12 cellular contexts compared by ENCODE assay signal in genomic region chr2:144711084-144711483, GRCh38.
DNase-seq lines count a peak whose midpoint lies in the region; ATAC-seq and TF ChIP-seq lines count a peak whose summit lies in the region.
"Had no signal": no experiment of that assay in that cellular context is flagged by ENCODE, and none has a peak within 500 bp of the region (broad histone marks: within the 10 kb centered on the region; RNA-seq: fewer than 3 reads in every experiment).

No MANE protein-coding gene starts in this region.

- POLR2A ChIA-PET in IMR-90 (lab: Charles Lee; ENCODE audit: unreplicated experiment): no interaction called here

- H3K27ac ChIP-seq in IMR-90 (ENCODE audit: insufficient read depth, low read length): no peak overlapping the region
- peak overlapping the region; percentile 34 to 61 for H3K27ac ChIP-seq in coronary artery
- H3K27ac ChIP-seq in tibial nerve: peak overlapping the region; percentile 47 to 85 (median 74)
- H3K27ac ChIP-seq: A549 had no signal

- no peak for TF ChIP-seq EP300 in tibial nerve (IDR thresholded peaks at IDR 0.05)

- no peak overlapping the region for H2BK15ac ChIP-seq in IMR-90 (ENCODE audit: low read depth, low read length)

- no peak overlapping the region for H2BK120ac ChIP-seq in IMR-90 (ENCODE audit: low read depth, low read length)

- BruUV-seq in IMR-90 (replicated peaks; lab: Mats Ljungman, UMichigan): no TSS peak

- H3K23ac ChIP-seq in IMR-90 (ENCODE audit: low read depth, low read length): no peak overlapping the region

- no peak overlapping the region for H2AFZ ChIP-seq in IMR-90 (replicated peaks; ENCODE audit: low read length, poor library complexity)

- no peaks in the 10 kb centered on the region for H3K79me1 ChIP-seq in IMR-90 (ENCODE audit: low read depth in 1 of 2, low read length in 2 of 2)

- H4K20me1 ChIP-seq in IMR-90 (ENCODE audit: insufficient read depth, low read length): no peaks in the 10 kb centered on the region

- H2BK5ac ChIP-seq in IMR-90 (ENCODE audit: low read depth, low read length, poor library complexity, severe bottlenecking): no peak overlapping the region

- H3K9me3 ChIP-seq in IMR-90 (ENCODE audit: control insufficient read depth, insufficient read depth, low read length) (no peaks in the 10 kb centered on the region), tibial nerve (no peaks in the 10 kb centered on the region)
- H3K9me3 ChIP-seq: A549, HAP-1 had no signal

- H2BK20ac ChIP-seq in IMR-90 (ENCODE audit: low read depth, low read length): no peak overlapping the region

- H3K4me3 ChIP-seq in IMR-90 (ENCODE audit: insufficient read depth, low read depth, low read length) (no peak overlapping the region), coronary artery (no peak overlapping the region), tibial nerve (no peak overlapping the region)
- H3K4me3 ChIP-seq: A549, HAP-1 had no signal

- no peak overlapping the region for H2AK9ac ChIP-seq in IMR-90 (replicated peaks; ENCODE audit: low read depth, low read length, poor library complexity)

- no peak overlapping the region for H4K91ac ChIP-seq in IMR-90 (ENCODE audit: insufficient read depth, low read depth, low read length)

- no peak overlapping the region for H3K4ac ChIP-seq in IMR-90 (ENCODE audit: low read depth, low read length)

- no peak for TF ChIP-seq POLR2A in IMR-90 (IDR thresholded peaks at IDR 0.05; ENCODE audit: low read depth, low read length)
- TF ChIP-seq POLR2A in tibial nerve (IDR thresholded peaks at IDR 0.05): no peak

- no peak for TF ChIP-seq CTCF in IMR-90 (conservative IDR thresholded peaks at IDR 0.05; ENCODE audit: low read depth, low read length)
- no peak for TF ChIP-seq CTCF in coronary artery (IDR thresholded peaks at IDR 0.05)
- no peak for TF ChIP-seq CTCF in tibial nerve (IDR thresholded peaks at IDR 0.05)

- no peak overlapping the region for H3K14ac ChIP-seq in IMR-90 (replicated peaks; ENCODE audit: low read depth, low read length)

- H3K18ac ChIP-seq in IMR-90 (ENCODE audit: low read depth, low read length): no peak overlapping the region

- DNase-seq in IMR-90 (no peak), SK-MEL-5 (ENCODE audit: low read depth, low spot score) (peak; percentile 6), coronary artery (ENCODE audit: low spot score) (no peak), tibial nerve (ENCODE audit: low spot score in 2 of 2) (no peak), NCI-H187 (lab: John Stamatoyannopoulos, UW) (no peak)
- no peak for DNase-seq in activated CD4-positive, alpha-beta T cell treated with anti-CD3 and anti-CD28 coated beads for 48 hours
- no peak for DNase-seq in activated T-cell treated with anti-CD3 and anti-CD28 coated beads, Interleukin-2, amount 50 U/mL, for 48 hours
- DNase-seq: CD4-positive, CD25-positive, alpha-beta regulatory T cell; DMS53 had no signal

- no peak overlapping the region for H4K8ac ChIP-seq in IMR-90 (ENCODE audit: low read depth in 2 of 2, low read length in 2 of 2)

- in situ Hi-C loops in IMR-90 (cut with MboI; ENCODE audit: low sequenced_read_pairs) (no loop called here), SK-MEL-5 (cut with HindIII; ENCODE audit: low pct_unique_long_range_greater_than_20kb, low sequenced_read_pairs) (no loop called here)

- dilution Hi-C loops in IMR-90 (cut with HindIII; ENCODE audit: low sequenced_read_pairs, unreplicated experiment): no loop called here

- no peak overlapping the region for H3K56ac ChIP-seq in IMR-90 (ENCODE audit: extremely low read depth, insufficient read depth, low read length)

- no peak overlapping the region for H2AK5ac ChIP-seq in IMR-90 (ENCODE audit: low read depth, low read length)

- no peak for TF ChIP-seq RAD21 in IMR-90 (IDR thresholded peaks at IDR 0.05; ENCODE audit: low read length)

- H4K5ac ChIP-seq in IMR-90 (ENCODE audit: low read depth, low read length): no peak overlapping the region

- ATAC-seq in IMR-90 (ENCODE audit: low read depth) (no peak), GM19035 (IDR thresholded peaks at IDR 0.05; ENCODE audit: unreplicated experiment) (no peak)
- ATAC-seq: A549 had no signal

- H3K4me1 ChIP-seq in IMR-90 (ENCODE audit: control insufficient read depth, insufficient read depth, low read length) (peaks cover 4% of the 10 kb centered on the region), tibial nerve (peaks cover 0 to 31% (median 8%) of the 10 kb centered on the region in 4 donors)
- H3K4me1 ChIP-seq: A549, HAP-1 had no signal

- intact Hi-C loops in IMR-90 (cut with micrococcal nuclease): no loop called here

- CTCF ChIA-PET in IMR-90 (lab: Yijun Ruan, JAX): no interaction called here

- no peak overlapping the region for H3K9ac ChIP-seq in IMR-90 (ENCODE audit: low read depth, low read length)

- no peaks in the 10 kb centered on the region for H3K27me3 ChIP-seq in IMR-90 (ENCODE audit: control insufficient read depth, insufficient read depth, low read length)
- H3K27me3 ChIP-seq in tibial nerve: no peaks in the 10 kb centered on the region

- H3K4me2 ChIP-seq in IMR-90 (ENCODE audit: low read depth, low read length): no peak overlapping the region
- H3K4me2 ChIP-seq: A549 had no signal

- H3K9me1 ChIP-seq in IMR-90 (ENCODE audit: insufficient read depth, low read length): no peaks in the 10 kb centered on the region

- H3K36me3 ChIP-seq in IMR-90 (ENCODE audit: control insufficient read depth, insufficient read depth, low read length): no peaks in the 10 kb centered on the region
- H3K36me3 ChIP-seq in tibial nerve: no peaks in the 10 kb centered on the region
- H3K36me3 ChIP-seq: HAP-1 had no signal

TF ChIP-seq in IMR-90, 13 proteins besides CTCF, POLR2A, EP300 and RAD21:
- TF ChIP-seq MAZ (IDR thresholded peaks at IDR 0.05; ENCODE audit: borderline replicate concordance, low read depth, low read length) (no peak), CHD1 (IDR thresholded peaks at IDR 0.05; ENCODE audit: low read depth, low read length) (no peak), SMC3 (IDR thresholded peaks at IDR 0.05; ENCODE audit: low read depth, low read length) (no peak), FOS (IDR thresholded peaks at IDR 0.05; ENCODE audit: low read depth, low read length) (no peak), MXI1 (IDR thresholded peaks at IDR 0.05; ENCODE audit: borderline replicate concordance, low read depth, low read length) (no peak), CEBPB (IDR thresholded peaks at IDR 0.05; ENCODE audit: low read depth, low read length) (peak; percentile 71), MAFK (IDR thresholded peaks at IDR 0.05; ENCODE audit: low read depth, low read length) (no peak)
TF ChIP-seq in IMR-90: peak in this region for 1.
